ENCODE assay signal across 8 cellular contexts in the genomic region with DNA sequence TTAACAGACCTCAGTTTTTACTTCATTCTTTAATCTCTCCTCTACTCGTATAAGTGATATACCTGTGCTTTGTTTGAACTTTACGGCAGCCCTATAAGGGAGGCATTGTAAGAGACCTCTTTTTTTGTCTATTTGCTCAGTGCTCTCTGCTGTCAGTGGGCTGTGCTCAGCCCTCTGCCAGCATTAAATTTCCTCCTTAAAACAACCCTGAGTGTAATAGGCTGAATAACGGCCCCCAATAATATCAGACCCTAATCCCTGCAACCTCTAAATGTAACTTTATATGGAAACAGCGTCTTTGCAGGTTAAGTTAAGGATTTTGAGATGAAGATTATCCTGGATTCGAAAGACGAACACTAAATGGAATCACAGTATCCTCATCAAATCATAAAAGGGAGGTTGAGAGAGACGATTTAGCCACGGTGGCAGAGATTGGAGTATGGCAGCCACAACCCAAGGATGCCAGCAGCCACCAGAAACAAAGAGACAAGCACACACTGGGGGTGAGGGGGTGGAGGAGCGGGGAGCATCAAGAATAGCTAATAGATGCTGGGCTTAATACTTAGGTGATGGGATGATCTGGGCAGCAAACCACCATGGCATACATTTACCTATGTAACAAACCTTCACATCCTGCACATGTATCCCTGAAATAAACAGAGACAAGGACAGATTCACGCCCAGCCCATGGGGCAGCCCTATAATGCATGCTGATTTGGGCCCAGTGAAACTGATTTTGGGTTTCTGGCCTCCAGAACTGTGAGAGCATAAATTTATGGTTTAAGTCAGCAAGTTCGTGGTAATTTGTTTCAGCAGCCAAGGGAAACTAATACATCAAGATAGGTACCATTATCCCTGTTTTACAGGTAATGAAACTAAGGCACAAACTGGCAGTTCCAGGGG. TPM values are rescaled to one million over a fixed set of nuclear protein-coding genes. Genes with fewer than 3 reads are reported as not detected.
DNase-seq lines count a peak whose midpoint lies in the region; ATAC-seq and TF ChIP-seq lines count a peak whose summit lies in the region.

No MANE protein-coding gene starts in this region.

- no peaks in the 10 kb centered on the region for H3K9me2 ChIP-seq in neural cell (ENCODE audit: insufficient read depth, low read length)

- no peaks in the 10 kb centered on the region for H4K20me1 ChIP-seq in neural cell (ENCODE audit: insufficient read depth)

- H3K27ac ChIP-seq in neural cell (ENCODE audit: low read length), result peak overlapping the region; percentile 81

- no peak for TF ChIP-seq EP300 in neural cell (conservative IDR thresholded peaks at IDR 0.05; ENCODE audit: poor library complexity, severe bottlenecking)

- no peaks in the 10 kb centered on the region for H3K36me3 ChIP-seq in neural cell (ENCODE audit: insufficient read depth, low read length)

- peak overlapping the region; percentile 89 for H3K27ac Mint-ChIP-seq in endothelial cell (ENCODE audit: unreplicated experiment)

- no peaks in the 10 kb centered on the region for H3K9me3 Mint-ChIP-seq in endothelial cell (ENCODE audit: unreplicated experiment)

- ATAC-seq in GM18858 (IDR thresholded peaks at IDR 0.05; ENCODE audit: unreplicated experiment), result peak; percentile 15
- peak; percentile 22 for ATAC-seq in HG02642 (IDR thresholded peaks at IDR 0.05; ENCODE audit: poor library complexity, unreplicated experiment)

- no peaks in the 10 kb centered on the region for H3K9me3 ChIP-seq in neural cell (ENCODE audit: low read length)

- no peak for TF ChIP-seq RAD21 in neural cell (conservative IDR thresholded peaks at IDR 0.05)

- peak overlapping the region; percentile 99 for H3K4me3 Mint-ChIP-seq in endothelial cell (ENCODE audit: unreplicated experiment)

- H3K27me3 Mint-ChIP-seq in endothelial cell (ENCODE audit: unreplicated experiment), result no peaks in the 10 kb centered on the region

- no peak for TF ChIP-seq CTCF in endothelial cell (IDR thresholded peaks at IDR 0.05; ENCODE audit: unreplicated experiment)
- no peak for TF ChIP-seq CTCF in neural cell (IDR thresholded peaks at IDR 0.05; ENCODE audit: poor library complexity, severe bottlenecking)

- H3K9ac ChIP-seq in neural cell (ENCODE audit: low read length), result peak overlapping the region; percentile 88

- H3K27me3 ChIP-seq in neural cell (ENCODE audit: insufficient read depth, low read depth, low read length), result no peaks in the 10 kb centered on the region

- H3K79me2 ChIP-seq in neural cell (replicated peaks; ENCODE audit: insufficient read depth, low read length), result peaks cover 22% of the 10 kb centered on the region

- no peaks in the 10 kb centered on the region for H3F3A ChIP-seq in neural cell (ENCODE audit: insufficient read depth, low read length, poor library complexity, severe bottlenecking)

- peak overlapping the region; percentile 54 for H3K4me2 ChIP-seq in neural cell (ENCODE audit: low read length)

- H2AFZ ChIP-seq in neural cell (ENCODE audit: low read depth, low read length), result peak overlapping the region; percentile 82

- H3K36me3 Mint-ChIP-seq in endothelial cell (ENCODE audit: low read depth, unreplicated experiment), result no peaks in the 10 kb centered on the region

- peaks cover 14% of the 10 kb centered on the region for H3K4me1 Mint-ChIP-seq in endothelial cell (ENCODE audit: unreplicated experiment)

- H3K4me3 ChIP-seq in neural cell (ENCODE audit: low read length), result peak overlapping the region; percentile 80

- peak; percentile 6 for DNase-seq in NCI-H69 (lab: John Stamatoyannopoulos, UW)
- no peak for DNase-seq in endothelial cell (ENCODE audit: low spot score)
- DNase-seq in GOT3 (lab: John Stamatoyannopoulos, UW), result no peak
- DNase-seq in COLO829 (ENCODE audit: low spot score), result no peak
- no peak for DNase-seq in NCI-H226

TF ChIP-seq in neural cell, 6 proteins besides CTCF, POLR2A, EP300 and RAD21:
- TF ChIP-seq, protein P1, sequence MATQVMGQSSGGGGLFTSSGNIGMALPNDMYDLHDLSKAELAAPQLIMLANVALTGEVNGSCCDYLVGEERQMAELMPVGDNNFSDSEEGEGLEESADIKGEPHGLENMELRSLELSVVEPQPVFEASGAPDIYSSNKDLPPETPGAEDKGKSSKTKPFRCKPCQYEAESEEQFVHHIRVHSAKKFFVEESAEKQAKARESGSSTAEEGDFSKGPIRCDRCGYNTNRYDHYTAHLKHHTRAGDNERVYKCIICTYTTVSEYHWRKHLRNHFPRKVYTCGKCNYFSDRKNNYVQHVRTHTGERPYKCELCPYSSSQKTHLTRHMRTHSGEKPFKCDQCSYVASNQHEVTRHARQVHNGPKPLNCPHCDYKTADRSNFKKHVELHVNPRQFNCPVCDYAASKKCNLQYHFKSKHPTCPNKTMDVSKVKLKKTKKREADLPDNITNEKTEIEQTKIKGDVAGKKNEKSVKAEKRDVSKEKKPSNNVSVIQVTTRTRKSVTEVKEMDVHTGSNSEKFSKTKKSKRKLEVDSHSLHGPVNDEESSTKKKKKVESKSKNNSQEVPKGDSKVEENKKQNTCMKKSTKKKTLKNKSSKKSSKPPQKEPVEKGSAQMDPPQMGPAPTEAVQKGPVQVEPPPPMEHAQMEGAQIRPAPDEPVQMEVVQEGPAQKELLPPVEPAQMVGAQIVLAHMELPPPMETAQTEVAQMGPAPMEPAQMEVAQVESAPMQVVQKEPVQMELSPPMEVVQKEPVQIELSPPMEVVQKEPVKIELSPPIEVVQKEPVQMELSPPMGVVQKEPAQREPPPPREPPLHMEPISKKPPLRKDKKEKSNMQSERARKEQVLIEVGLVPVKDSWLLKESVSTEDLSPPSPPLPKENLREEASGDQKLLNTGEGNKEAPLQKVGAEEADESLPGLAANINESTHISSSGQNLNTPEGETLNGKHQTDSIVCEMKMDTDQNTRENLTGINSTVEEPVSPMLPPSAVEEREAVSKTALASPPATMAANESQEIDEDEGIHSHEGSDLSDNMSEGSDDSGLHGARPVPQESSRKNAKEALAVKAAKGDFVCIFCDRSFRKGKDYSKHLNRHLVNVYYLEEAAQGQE (IDR thresholded peaks at IDR 0.05; ENCODE audit: borderline replicate concordance), result peak; percentile 68
- TF ChIP-seq MXI1 (conservative IDR thresholded peaks at IDR 0.05; ENCODE audit: poor library complexity, severe bottlenecking), result no peak

RNA-seq across cellular contexts. Expression of a gene that starts 0.9 kb away (rescaled TPM):
- total RNA-seq in endothelial cell (ENCODE audit: unreplicated experiment), result 11.9 TPM
- polyA plus RNA-seq in neural cell, result 15.2 and 15.3 TPM in 2 replicates
- 27.8 and 30.3 TPM in 2 replicates for polyA minus RNA-seq in neural cell

RNA-seq across cellular contexts. Expression of a gene that starts 14.7 kb away (rescaled TPM):
- total RNA-seq in endothelial cell (ENCODE audit: unreplicated experiment), result 0.26 TPM
- not detected in 2 replicates for polyA plus RNA-seq in neural cell
- polyA minus RNA-seq in neural cell, result not detected in 2 replicates
